Comparison of ENCODE assay signal across 1 cellular context in genomic region chr19:18587561-18587960, GRCh38.
TF ChIP-seq lines count a peak whose summit lies in the region.

No MANE protein-coding gene starts in this region.

TF ChIP-seq in endothelial cell of umbilical vein, 7 proteins besides CTCF, POLR2A, EP300 and RAD21:
- TF ChIP-seq JUN (IDR thresholded peaks at IDR 0.05; ENCODE audit: borderline replicate concordance, insufficient read depth, insufficient read length, low read depth) (no peak), GATA2 (IDR thresholded peaks at IDR 0.05; ENCODE audit: insufficient read depth, insufficient read length, low read depth, low read length) (no peak), MAX (IDR thresholded peaks at IDR 0.05; ENCODE audit: insufficient read depth, insufficient read length) (no peak), MYC (IDR thresholded peaks at IDR 0.05; ENCODE audit: low read depth, low read length) (no peak), POLR2AphosphoS5 (IDR thresholded peaks at IDR 0.05; ENCODE audit: insufficient read depth, low read depth, low read length) (no peak), FOS (IDR thresholded peaks at IDR 0.05; ENCODE audit: borderline replicate concordance, insufficient read depth, low read length) (no peak), EZH2 (IDR thresholded peaks at IDR 0.05; ENCODE audit: borderline replicate concordance, low read depth, low read length, severe bottlenecking) (no peak)
